In the genomic region with DNA sequence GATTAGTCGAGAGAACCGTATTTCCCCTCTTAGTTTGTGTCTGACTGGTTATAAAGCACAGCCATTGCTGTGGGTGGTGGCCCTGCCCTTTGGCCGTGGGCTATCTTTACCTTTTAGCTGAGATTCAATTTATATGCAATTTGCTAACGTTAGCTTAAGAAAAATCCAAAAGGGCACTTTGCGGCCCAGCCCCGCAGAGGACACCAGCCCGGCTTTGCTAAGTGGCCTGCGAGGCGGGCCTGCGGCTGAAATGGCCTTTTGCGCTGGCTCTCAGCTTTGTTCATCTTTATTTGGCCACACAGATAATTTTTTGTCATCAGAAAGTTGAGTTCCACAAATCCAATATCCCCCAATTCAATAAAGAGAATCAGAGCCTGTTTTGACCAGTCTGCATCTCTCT, we compare ENCODE assay signal across 1 cellular context.
TF ChIP-seq lines count a peak whose summit lies in the region.

No MANE protein-coding gene starts in this region.

TF ChIP-seq in GM23338, 12 proteins besides CTCF, POLR2A, EP300 and RAD21 (continued from another document):
- TF ChIP-seq, protein P1, sequence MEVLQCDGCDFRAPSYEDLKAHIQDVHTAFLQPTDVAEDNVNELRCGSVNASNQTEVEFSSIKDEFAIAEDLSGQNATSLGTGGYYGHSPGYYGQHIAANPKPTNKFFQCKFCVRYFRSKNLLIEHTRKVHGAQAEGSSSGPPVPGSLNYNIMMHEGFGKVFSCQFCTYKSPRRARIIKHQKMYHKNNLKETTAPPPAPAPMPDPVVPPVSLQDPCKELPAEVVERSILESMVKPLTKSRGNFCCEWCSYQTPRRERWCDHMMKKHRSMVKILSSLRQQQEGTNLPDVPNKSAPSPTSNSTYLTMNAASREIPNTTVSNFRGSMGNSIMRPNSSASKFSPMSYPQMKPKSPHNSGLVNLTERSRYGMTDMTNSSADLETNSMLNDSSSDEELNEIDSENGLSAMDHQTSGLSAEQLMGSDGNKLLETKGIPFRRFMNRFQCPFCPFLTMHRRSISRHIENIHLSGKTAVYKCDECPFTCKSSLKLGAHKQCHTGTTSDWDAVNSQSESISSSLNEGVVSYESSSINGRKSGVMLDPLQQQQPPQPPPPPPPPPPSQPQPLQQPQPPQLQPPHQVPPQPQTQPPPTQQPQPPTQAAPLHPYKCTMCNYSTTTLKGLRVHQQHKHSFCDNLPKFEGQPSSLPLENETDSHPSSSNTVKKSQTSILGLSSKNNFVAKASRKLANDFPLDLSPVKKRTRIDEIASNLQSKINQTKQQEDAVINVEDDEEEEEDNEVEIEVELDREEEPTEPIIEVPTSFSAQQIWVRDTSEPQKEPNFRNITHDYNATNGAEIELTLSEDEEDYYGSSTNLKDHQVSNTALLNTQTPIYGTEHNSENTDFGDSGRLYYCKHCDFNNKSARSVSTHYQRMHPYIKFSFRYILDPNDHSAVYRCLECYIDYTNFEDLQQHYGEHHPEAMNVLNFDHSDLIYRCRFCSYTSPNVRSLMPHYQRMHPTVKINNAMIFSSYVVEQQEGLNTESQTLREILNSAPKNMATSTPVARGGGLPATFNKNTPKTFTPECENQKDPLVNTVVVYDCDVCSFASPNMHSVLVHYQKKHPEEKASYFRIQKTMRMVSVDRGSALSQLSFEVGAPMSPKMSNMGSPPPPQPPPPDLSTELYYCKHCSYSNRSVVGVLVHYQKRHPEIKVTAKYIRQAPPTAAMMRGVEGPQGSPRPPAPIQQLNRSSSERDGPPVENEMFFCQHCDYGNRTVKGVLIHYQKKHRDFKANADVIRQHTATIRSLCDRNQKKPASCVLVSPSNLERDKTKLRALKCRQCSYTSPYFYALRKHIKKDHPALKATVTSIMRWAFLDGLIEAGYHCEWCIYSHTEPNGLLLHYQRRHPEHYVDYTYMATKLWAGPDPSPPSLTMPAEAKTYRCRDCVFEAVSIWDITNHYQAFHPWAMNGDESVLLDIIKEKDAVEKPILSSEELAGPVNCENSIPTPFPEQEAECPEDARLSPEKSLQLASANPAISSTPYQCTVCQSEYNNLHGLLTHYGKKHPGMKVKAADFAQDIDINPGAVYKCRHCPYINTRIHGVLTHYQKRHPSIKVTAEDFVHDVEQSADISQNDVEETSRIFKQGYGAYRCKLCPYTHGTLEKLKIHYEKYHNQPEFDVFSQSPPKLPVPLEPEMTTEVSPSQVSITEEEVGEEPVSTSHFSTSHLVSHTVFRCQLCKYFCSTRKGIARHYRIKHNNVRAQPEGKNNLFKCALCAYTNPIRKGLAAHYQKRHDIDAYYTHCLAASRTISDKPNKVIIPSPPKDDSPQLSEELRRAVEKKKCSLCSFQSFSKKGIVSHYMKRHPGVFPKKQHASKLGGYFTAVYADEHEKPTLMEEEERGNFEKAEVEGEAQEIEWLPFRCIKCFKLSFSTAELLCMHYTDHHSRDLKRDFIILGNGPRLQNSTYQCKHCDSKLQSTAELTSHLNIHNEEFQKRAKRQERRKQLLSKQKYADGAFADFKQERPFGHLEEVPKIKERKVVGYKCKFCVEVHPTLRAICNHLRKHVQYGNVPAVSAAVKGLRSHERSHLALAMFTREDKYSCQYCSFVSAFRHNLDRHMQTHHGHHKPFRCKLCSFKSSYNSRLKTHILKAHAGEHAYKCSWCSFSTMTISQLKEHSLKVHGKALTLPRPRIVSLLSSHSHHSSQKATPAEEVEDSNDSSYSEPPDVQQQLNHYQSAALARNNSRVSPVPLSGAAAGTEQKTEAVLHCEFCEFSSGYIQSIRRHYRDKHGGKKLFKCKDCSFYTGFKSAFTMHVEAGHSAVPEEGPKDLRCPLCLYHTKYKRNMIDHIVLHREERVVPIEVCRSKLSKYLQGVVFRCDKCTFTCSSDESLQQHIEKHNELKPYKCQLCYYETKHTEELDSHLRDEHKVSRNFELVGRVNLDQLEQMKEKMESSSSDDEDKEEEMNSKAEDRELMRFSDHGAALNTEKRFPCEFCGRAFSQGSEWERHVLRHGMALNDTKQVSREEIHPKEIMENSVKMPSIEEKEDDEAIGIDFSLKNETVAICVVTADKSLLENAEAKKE (CRISPR knock-in tag; IDR thresholded peaks at IDR 0.05): no peak
- TF ChIP-seq EZH2 (IDR thresholded peaks at IDR 0.05; ENCODE audit: low read depth, unreplicated experiment) (no peak), JUNB (IDR thresholded peaks at IDR 0.05; ENCODE audit: unreplicated experiment) (no peak), CREB1 (CRISPR knock-in tag; IDR thresholded peaks at IDR 0.05; ENCODE audit: low read depth) (no peak), NANOG (IDR thresholded peaks at IDR 0.05; ENCODE audit: borderline replicate concordance) (no peak), POLR2AphosphoS5 (IDR thresholded peaks at IDR 0.05; ENCODE audit: low read depth) (no peak), STAT1 (IDR thresholded peaks at IDR 0.05; ENCODE audit: unreplicated experiment) (no peak)
